Comparison of ENCODE assay signal across 33 cellular contexts in genomic region chr6:149593443-149593842, GRCh38.
"Had no signal": no experiment of that assay in that cellular context is flagged by ENCODE, and none has a peak within 500 bp of the region (broad histone marks: within the 10 kb centered on the region; RNA-seq: fewer than 3 reads in every experiment).

No MANE protein-coding gene starts in this region.

- H3K4me3 ChIP-seq: adrenal gland, MG63, Peyer's patch had no signal

- H3K4me1 ChIP-seq: adrenal gland, Peyer's patch had no signal

- H3K9me3 ChIP-seq: adrenal gland, MG63, Peyer's patch had no signal

- H3K27me3 ChIP-seq: adrenal gland, MG63, Peyer's patch had no signal

- H3K27ac ChIP-seq: adrenal gland, Peyer's patch, RWPE1, VCaP had no signal

- DNase-seq: activated B cell treated with CpG ODN at 0.5 μM for 24 hours; activated CD4-positive, alpha-beta memory T cell treated with anti-CD3 and anti-CD28 coated beads for 36 hours; activated CD4-positive, alpha-beta T cell treated with anti-CD3 and anti-CD28 coated beads for 4 hours; activated CD4-positive, alpha-beta T cell treated with anti-CD3 and anti-CD28 coated beads, Interleukin-2, amount 50 U/mL, for 1 hour; activated CD4-positive, CD25-positive, alpha-beta regulatory T cell treated with anti-CD3 and anti-CD28 coated beads, Interleukin-2, amount 50 U/mL, for 72 hours; activated CD8-positive, alpha-beta memory T cell treated with anti-CD3 and anti-CD28 coated beads, Interleukin-2, amount 50 U/mL, for 4 hours; activated gamma-delta T cell treated with Interleukin-2 at 50 U/mL for 16 hours; activated naive CD4-positive, alpha-beta T cell treated with anti-CD3 and anti-CD28 coated beads for 36 hours; activated T-cell treated with anti-CD3 and anti-CD28 coated beads for 4 hours; activated T-cell treated with anti-CD3 and anti-CD28 coated beads, Interleukin-2, amount 50 U/mL, for 4 hours; adrenal gland; caudate nucleus; Kasumi-1; MG63; NCI-H1048; NCI-H1105 treated with DMSO at 0.1 percent for 48 hours; NCI-H1436; NCI-H1694; NCI-H1930; NCI-H345; NCI-H524 treated with DMSO at 0.1 percent for 48 hours; PC-3; Peyer's patch; SIG-M5; T-helper 1 cell; T-helper 2 cell; T-helper 9 cell had no signal

- ATAC-seq: activated naive CD4-positive, alpha-beta T cell treated with anti-CD3 and anti-CD28 coated beads, Interleukin-2, amount 50 U/mL, for 72 hours; activated T-cell treated with anti-CD3 and anti-CD28 coated beads, Interleukin-2, amount 50 U/mL, for 4 hours; PC-3; Right ventricle myocardium inferior; SK-N-SH treated with all-trans-retinoic acid at 6 μM for 48 hours had no signal

- FAIRE-seq: astrocyte had no signal
